ENCODE assay signal across 23 cellular contexts in the genomic region with DNA sequence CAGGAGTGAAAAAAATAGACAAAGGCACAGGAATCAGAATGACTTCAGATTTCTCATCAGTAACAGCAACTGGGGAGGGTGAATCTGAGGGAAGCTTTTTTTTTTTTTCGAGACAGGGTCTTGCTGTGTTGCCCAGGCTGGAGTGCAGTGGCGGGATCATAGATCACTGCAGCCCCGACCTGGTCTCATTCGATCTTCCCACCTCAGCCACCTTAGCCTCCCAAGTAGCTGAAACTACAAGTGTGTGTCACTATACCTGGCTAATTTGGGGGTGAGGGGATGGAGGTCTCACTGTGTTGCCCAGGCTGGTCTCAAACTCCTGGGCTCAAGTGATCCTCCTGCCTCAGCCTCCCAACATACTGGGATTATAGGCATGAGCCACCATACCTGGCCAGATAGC. TPM values are rescaled to one million over a fixed set of nuclear protein-coding genes. Genes with fewer than 3 reads are reported as not detected.
"Had no signal": no experiment of that assay in that cellular context is flagged by ENCODE, and none has a peak within 500 bp of the region (broad histone marks: within the 10 kb centered on the region; RNA-seq: fewer than 3 reads in every experiment).

No MANE protein-coding gene starts in this region.

- H3K9me3 Mint-ChIP-seq: activated naive CD4-positive, alpha-beta T cell treated with anti-CD3 and anti-CD28 coated beads, Interleukin-2, amount 50 U/mL, for 24 hours had no signal

- ATAC-seq: PC-3 had no signal

- H3K36me3 ChIP-seq: breast epithelium had no signal

- H3K27ac Mint-ChIP-seq: activated naive CD4-positive, alpha-beta T cell treated with anti-CD3 and anti-CD28 coated beads, Interleukin-2, amount 50 U/mL, for 24 hours had no signal

- H3K27me3 Mint-ChIP-seq: activated naive CD4-positive, alpha-beta T cell treated with anti-CD3 and anti-CD28 coated beads, Interleukin-2, amount 50 U/mL, for 24 hours had no signal

- H3K4me3 ChIP-seq: breast epithelium had no signal

- H3K27ac ChIP-seq: breast epithelium, VCaP had no signal

- DNase-seq: activated CD4-positive, alpha-beta T cell treated with anti-CD3 and anti-CD28 coated beads for 48 hours; activated CD4-positive, alpha-beta T cell treated with anti-CD3 and anti-CD28 coated beads, Interleukin-2, amount 50 U/mL, for 48 hours; activated effector memory CD4-positive, alpha-beta T cell treated with Interleukin-2 at 50 U/mL for 16 hours; activated naive CD4-positive, alpha-beta T cell; activated T-cell treated with anti-CD3 and anti-CD28 coated beads for 4 hours; aorta; caudate nucleus; MM.1S; NCI-H1105 treated with DMSO at 0.1 percent for 48 hours; NCI-H1436 treated with DMSO at 0.1 percent for 48 hours; NCI-H187; NCI-H2081; NCI-H510A treated with DMSO at 0.1 percent for 48 hours; NCI-H69; NK-92 treated with Interleukin-12 subunit alpha and Interleukin-12 subunit beta, amount 100 ng/mL, for 24 hours; PC-3; SHP77 treated with DMSO at 0.1 percent for 48 hours had no signal

- H3K4me1 ChIP-seq: breast epithelium had no signal

- H3K27me3 ChIP-seq: breast epithelium had no signal

- H3K4me3 Mint-ChIP-seq: activated naive CD4-positive, alpha-beta T cell treated with anti-CD3 and anti-CD28 coated beads, Interleukin-2, amount 50 U/mL, for 24 hours had no signal

- FAIRE-seq: RCC 7860 had no signal

- H3K36me3 Mint-ChIP-seq: activated naive CD4-positive, alpha-beta T cell treated with anti-CD3 and anti-CD28 coated beads, Interleukin-2, amount 50 U/mL, for 24 hours had no signal

- H3K9me3 ChIP-seq: breast epithelium had no signal

RNA-seq across cellular contexts. Expression of a gene that starts 45.8 kb away (rescaled TPM):
- total RNA-seq: aorta; breast epithelium; PC-3; SK-MEL-5; T-helper 2 cell treated with Interferon-gamma antibody and Interleukin-4, amounts not matched to agents 100 ng/mL and 5 ng/mL, for 36 hours had no signal
- polyA plus RNA-seq: aorta had no signal
